10 cellular contexts compared by ENCODE assay signal in genomic region chr12:68871899-68872298, GRCh38.
DNase-seq lines count a peak whose midpoint lies in the region; ATAC-seq, FAIRE-seq and TF ChIP-seq lines count a peak whose summit lies in the region.
"Had no signal": no experiment of that assay in that cellular context is flagged by ENCODE, and none has a peak within 500 bp of the region (broad histone marks: within the 10 kb centered on the region; RNA-seq: fewer than 3 reads in every experiment).

No MANE protein-coding gene starts in this region.

- intact Hi-C loops in cardiac septum (cut with DNase I) (no loop called here), upper lobe of right lung (cut with DNase I) (no loop called here)

- H3K4me1 ChIP-seq in cardiac muscle cell (ENCODE audit: low read depth) (no peaks in the 10 kb centered on the region), upper lobe of right lung (no peaks in the 10 kb centered on the region)

- TF ChIP-seq CTCF in cardiac muscle cell (IDR thresholded peaks at IDR 0.05; ENCODE audit: low read depth, low read length) (peak; percentile 34), bronchial epithelial cell (IDR thresholded peaks at IDR 0.05; ENCODE audit: insufficient read depth, low read length, severe bottlenecking) (peak; percentile 11), upper lobe of right lung (IDR thresholded peaks at IDR 0.05) (peak; percentile 16)

- H3K27me3 ChIP-seq in cardiac muscle cell (no peaks in the 10 kb centered on the region), bronchial epithelial cell (ENCODE audit: control insufficient read depth, insufficient read depth, low read length) (no peaks in the 10 kb centered on the region), upper lobe of right lung (no peaks in the 10 kb centered on the region)

- H3K27ac ChIP-seq in cardiac muscle cell (no peak overlapping the region), upper lobe of right lung (no peak overlapping the region)
- H3K27ac ChIP-seq: RWPE1 had no signal

- ATAC-seq in upper lobe of right lung: peak; percentile 40

- no peaks in the 10 kb centered on the region for H3K36me3 ChIP-seq in cardiac muscle cell
- peaks cover 2% of the 10 kb centered on the region for H3K36me3 ChIP-seq in bronchial epithelial cell (ENCODE audit: control insufficient read depth, insufficient read depth, low read length)
- peaks cover 54% of the 10 kb centered on the region for H3K36me3 ChIP-seq in upper lobe of right lung

- H3K9me3 ChIP-seq in cardiac muscle cell (ENCODE audit: low read depth) (no peaks in the 10 kb centered on the region), upper lobe of right lung (no peaks in the 10 kb centered on the region)

- in situ Hi-C loops in KBM-7 (cut with MboI; ENCODE audit: low pct_unique_long_range_greater_than_20kb, low sequenced_read_pairs): no loop called here

- peak in 1 of 2 donors; percentile 47 for DNase-seq in cardiac muscle cell (ENCODE audit: low read depth in 1 of 2, low spot score in 1 of 2)
- DNase-seq in cardiac septum (ENCODE audit: low spot score): no peak
- peak; percentile 29 for DNase-seq in KBM-7
- peak; percentile 37 for DNase-seq in bronchial epithelial cell (ENCODE audit: low read depth)
- no peak for DNase-seq in upper lobe of right lung
- no peak for DNase-seq in anterior cingulate cortex (lab: John Stamatoyannopoulos, UW)
- DNase-seq in GM19240 (ENCODE audit: insufficient read length, low spot score): no peak
- DNase-seq in NCI-H1417 treated with DMSO at 0.1 percent for 48 hours (lab: John Stamatoyannopoulos, UW): no peak
- DNase-seq: effector CD4-positive, alpha-beta T cell had no signal

- no peak for FAIRE-seq in bronchial epithelial cell (lab: Jason Lieb, UNC)

- H3K4me3 ChIP-seq in cardiac muscle cell (no peak overlapping the region), bronchial epithelial cell (ENCODE audit: low read depth, low read length) (no peak overlapping the region), upper lobe of right lung (no peak overlapping the region)

Comparison
In these comparisons a context has a peak if more than half of its experiments do, and no peak if none do; other contexts are left out.
1. DNase-seq: peak in KBM-7 (single experiment) and bronchial epithelial cell (single experiment); none in cardiac septum (single experiment), upper lobe of right lung (single experiment), anterior cingulate cortex (0 of 58), GM19240 (single experiment) and NCI-H1417 treated with DMSO at 0.1 percent for 48 hours (single experiment).
2. Peak in every context shown above with its lines, with median percentiles within 50 percentile points of each other: CTCF ChIP-seq.